Comparison of ENCODE assay signal across 13 cellular contexts in genomic region chr10:26217396-26218105, GRCh38. TPM values are rescaled to one million over a fixed set of nuclear protein-coding genes. Genes with fewer than 3 reads are reported as not detected.
DNase-seq lines count a peak whose midpoint lies in the region; ATAC-seq, FAIRE-seq and TF ChIP-seq lines count a peak whose summit lies in the region.
"Had no signal": no experiment of that assay in that cellular context is flagged by ENCODE, and none has a peak within 500 bp of the region (broad histone marks: within the 10 kb centered on the region; RNA-seq: fewer than 3 reads in every experiment).

No MANE protein-coding gene starts in this region.

- H2BK120ac ChIP-seq in H9 (ENCODE audit: low read depth, low read length, poor library complexity, severe bottlenecking): no peak overlapping the region

- H2AFZ ChIP-seq in H9 (ENCODE audit: low read length): no peak overlapping the region
- no peak overlapping the region for H2AFZ ChIP-seq in astrocyte (ENCODE audit: low read depth, low read length)

- no peak overlapping the region for H3K4ac ChIP-seq in H9 (ENCODE audit: low read depth, low read length)

- no peak overlapping the region for H2BK15ac ChIP-seq in H9 (ENCODE audit: low read depth, low read length)

- no peak for TF ChIP-seq POLR2A in GM18505 (IDR thresholded peaks at IDR 0.05; ENCODE audit: borderline replicate concordance, extremely low read depth, insufficient read depth, insufficient read length)

- H3K36me3 Mint-ChIP-seq in H9 (ENCODE audit: insufficient read depth in 1 of 3, low read depth in 3 of 3): no peaks in the 10 kb centered on the region; a peak in 2 of 7 replicates
- H3K36me3 Mint-ChIP-seq in astrocyte (ENCODE audit: low read depth, unreplicated experiment): no peaks in the 10 kb centered on the region
- no peaks in the 10 kb centered on the region for H3K36me3 Mint-ChIP-seq in nephron progenitor cell (ENCODE audit: low read depth)

- ATAC-seq in GM21423 (IDR thresholded peaks at IDR 0.05; ENCODE audit: unreplicated experiment): no peak
- ATAC-seq in GM18505 (IDR thresholded peaks at IDR 0.05; ENCODE audit: unreplicated experiment): no peak

- H3K23me2 ChIP-seq in H9 (ENCODE audit: insufficient read length, low read depth, low read length, poor library complexity, severe bottlenecking): peaks cover 40% of the 10 kb centered on the region

- peaks cover 59 to 62% of the 10 kb centered on the region in 2 experiments for H3K4me1 Mint-ChIP-seq in H9
- no peaks in the 10 kb centered on the region for H3K4me1 Mint-ChIP-seq in astrocyte (ENCODE audit: low read depth, unreplicated experiment)
- H3K4me1 Mint-ChIP-seq in nephron progenitor cell: peaks cover 40% of the 10 kb centered on the region

- peak overlapping the region; percentile 57 for H3K4me2 ChIP-seq in H9 (ENCODE audit: insufficient read depth, insufficient read length, low read length)
- H3K4me2 ChIP-seq in astrocyte (ENCODE audit: low read length): peak overlapping the region; percentile 19

- DNase-seq in DMS153 (lab: John Stamatoyannopoulos, UW) (peak; percentile 2), DMS153 treated with DMSO at 0.1 percent for 48 hours (lab: John Stamatoyannopoulos, UW; ENCODE audit: unreplicated experiment) (no peak), H9 (peak; percentile 73), astrocyte (ENCODE audit: low read depth) (no peak), nephron progenitor cell (peak; percentile 45), cerebellar cortex (ENCODE audit: low spot score) (no peak)
- DNase-seq: activated gamma-delta T cell treated with Interleukin-2 at 50 U/mL for 16 hours had no signal

- no peak overlapping the region for H4K8ac ChIP-seq in H9 (replicated peaks; ENCODE audit: insufficient read length, low read depth, low read length)

- H3K79me1 ChIP-seq in H9 (ENCODE audit: insufficient read depth, low read depth, low read length, poor library complexity, severe bottlenecking): no peaks in the 10 kb centered on the region

- H3K36me3 ChIP-seq in astrocyte (ENCODE audit: insufficient read depth, low read length): no peaks in the 10 kb centered on the region

- WGBS in H9 (ENCODE audit: extremely low coverage, insufficient read length, low lambda C conversion rate): no CpG with 5 or more reads among the region's 67 CpGs

- H2BK5ac ChIP-seq in H9 (ENCODE audit: insufficient read length, low read length): no peak overlapping the region

- H2BK12ac ChIP-seq in H9 (ENCODE audit: insufficient read length, low read depth, low read length): no peak overlapping the region

- no peak overlapping the region for H3K14ac ChIP-seq in H9 (ENCODE audit: insufficient read depth, low read length)

- H3K27ac ChIP-seq in H9 (ENCODE audit: insufficient read length, low read depth, low read length): no peak overlapping the region
- H3K27ac ChIP-seq in astrocyte (ENCODE audit: low read depth, low read length): no peak overlapping the region

- H4K20me1 ChIP-seq in H9 (ENCODE audit: control insufficient read depth, insufficient read depth, insufficient read length): no peaks in the 10 kb centered on the region
- peaks cover 3% of the 10 kb centered on the region for H4K20me1 ChIP-seq in astrocyte (ENCODE audit: insufficient read depth, low read length)

- no peak overlapping the region for H3K56ac ChIP-seq in H9 (ENCODE audit: insufficient read length, low read depth, low read length)

- H3K4me3 Mint-ChIP-seq in H9 (peak overlapping the region; percentile 63 to 83), astrocyte (ENCODE audit: unreplicated experiment) (peak overlapping the region; percentile 37), nephron progenitor cell (peak overlapping the region; percentile 80)

- peaks cover 50% of the 10 kb centered on the region for H3K27me3 ChIP-seq in H9 (ENCODE audit: insufficient read depth, low read length)
- peaks cover 81% of the 10 kb centered on the region for H3K27me3 ChIP-seq in astrocyte (ENCODE audit: insufficient read depth, low read length)

- H2AK5ac ChIP-seq in H9 (ENCODE audit: insufficient read length, low read length): no peak overlapping the region

- H3K9ac ChIP-seq in H9 (ENCODE audit: extremely low read depth, insufficient read length, low read length) (no peak overlapping the region), astrocyte (ENCODE audit: low read length) (no peak overlapping the region)

- H3K27me3 Mint-ChIP-seq in H9 (ENCODE audit: low read depth): peaks cover 82% of the 10 kb centered on the region
- H3K27me3 Mint-ChIP-seq in astrocyte (ENCODE audit: low read depth, unreplicated experiment): peaks cover 90% of the 10 kb centered on the region
- no peaks in the 10 kb centered on the region for H3K27me3 Mint-ChIP-seq in nephron progenitor cell (ENCODE audit: low read depth, poor library complexity)

- H3K9me3 ChIP-seq in H9 (ENCODE audit: control insufficient read depth, low read depth, low read length): no peaks in the 10 kb centered on the region
- H3K9me3 ChIP-seq in astrocyte (ENCODE audit: insufficient read depth, low read depth, low read length): no peaks in the 10 kb centered on the region

- H3K4me1 ChIP-seq in H9 (ENCODE audit: insufficient read depth, low read length): peaks cover 5% of the 10 kb centered on the region; the same call in 1 of the 2 replicates
- peaks cover 6% of the 10 kb centered on the region for H3K4me1 ChIP-seq in astrocyte (ENCODE audit: insufficient read depth, low read length)

- H3K9me3 Mint-ChIP-seq in H9 (peaks cover 3 to 9% of the 10 kb centered on the region in 2 experiments; a peak in 2 of 5 replicates), astrocyte (ENCODE audit: unreplicated experiment) (peaks cover 7% of the 10 kb centered on the region), nephron progenitor cell (peaks cover 3% of the 10 kb centered on the region)

- H2BK20ac ChIP-seq in H9 (ENCODE audit: low read depth, low read length, poor library complexity, severe bottlenecking): no peak overlapping the region

- no peak for TF ChIP-seq CTCF in H9 (conservative IDR thresholded peaks at IDR 0.05)
- TF ChIP-seq CTCF in astrocyte (IDR thresholded peaks at IDR 0.05; ENCODE audit: insufficient read depth, low read depth, low read length): no peak
- TF ChIP-seq CTCF in nephron progenitor cell (IDR thresholded peaks at IDR 0.05): no peak

- H3K4me3 ChIP-seq in astrocyte (ENCODE audit: insufficient read depth, low read depth, low read length): no peak overlapping the region

- no peak overlapping the region for H4K91ac ChIP-seq in H9 (ENCODE audit: insufficient read length, low read depth, low read length)

- no peak for FAIRE-seq in astrocyte (lab: Jason Lieb, UNC)
- FAIRE-seq: A204.1 had no signal

- H3K79me2 ChIP-seq in H9 (ENCODE audit: insufficient read depth, low read length): no peaks in the 10 kb centered on the region
- H3K79me2 ChIP-seq in astrocyte (ENCODE audit: insufficient read depth, low read length): no peaks in the 10 kb centered on the region

- no peak overlapping the region for H4K5ac ChIP-seq in H9 (ENCODE audit: insufficient read length, low read depth, low read length)

- H3T11ph ChIP-seq in H9 (ENCODE audit: low read length): no peak overlapping the region

- H3K23ac ChIP-seq in H9 (ENCODE audit: insufficient read length, low read depth, low read length): no peak overlapping the region

- H3K18ac ChIP-seq in H9 (ENCODE audit: insufficient read length, low read depth, low read length): no peak overlapping the region

- H3K27ac Mint-ChIP-seq in H9 (no peak overlapping the region), astrocyte (ENCODE audit: unreplicated experiment) (no peak overlapping the region), nephron progenitor cell (no peak overlapping the region)

RNA-seq across cellular contexts. Expression of gene GAD2, which starts 1.0 kb away (rescaled TPM):
- total RNA-seq in H9 (2021): 2.0 and 2.3 TPM in 2 replicates
- total RNA-seq in astrocyte: not detected in 2 replicates
- total RNA-seq: kidney epithelial cell; NCI-H460; T-helper 1 cell treated with Interleukin-12 subunit alpha and Interleukin-12 subunit beta and Interleukin-4 antibody, amounts not matched to agents 30 ng/mL and 1 ng/mL, for 36 hours had no signal

Comparison
In these comparisons a context has a peak if more than half of its experiments do, and no peak if none do; other contexts are left out.
1. DNase-seq: peak in DMS153 (single experiment), H9 (single experiment) and nephron progenitor cell (single experiment); none in DMS153 treated with DMSO at 0.1 percent for 48 hours (single experiment), astrocyte (single experiment) and cerebellar cortex (single experiment).
2. Peak in every context shown above with its lines, with median percentiles within 50 percentile points of each other: H3K4me3 Mint-ChIP-seq.